8 cellular contexts compared by ENCODE assay signal in genomic region chr20:62156592-62157386, GRCh38. TPM values are rescaled to one million over a fixed set of nuclear protein-coding genes. Genes with fewer than 3 reads are reported as not detected.
DNase-seq lines count a peak whose midpoint lies in the region; ATAC-seq and TF ChIP-seq lines count a peak whose summit lies in the region.

No MANE protein-coding gene starts in this region.

- H3K27me3 Mint-ChIP-seq in activated naive CD4-positive, alpha-beta T cell treated with anti-CD3 and anti-CD28 coated beads, Interleukin-2, amount 10 ng/mL, durations not matched to agents 7 days and 5 days: no peaks in the 10 kb centered on the region

- no peaks in the 10 kb centered on the region for H3K9me3 ChIP-seq in HCT116 (ENCODE audit: control insufficient read depth in 1 of 2, insufficient read depth in 1 of 2, low read depth in 1 of 2, low read length in 2 of 2)
- H3K9me3 ChIP-seq in SJSA1 (replicated peaks): no peaks in the 10 kb centered on the region; the same call in 1 of the 2 replicates
- peaks cover 0 to 8% (median 0%) of the 10 kb centered on the region in 11 donors for H3K9me3 ChIP-seq in heart right ventricle
- no peaks in the 10 kb centered on the region for H3K9me3 ChIP-seq in smooth muscle cell (replicated peaks; ENCODE audit: low read depth)

- H3K27ac ChIP-seq in HCT116 (ENCODE audit: low read depth, low read length) (peak overlapping the region; percentile 63), SJSA1 (no peak overlapping the region), heart right ventricle (no peak overlapping the region), smooth muscle cell (ENCODE audit: low read depth) (no peak overlapping the region)

- RAD21 ChIA-PET in HCT116 (lab: Charles Lee; ENCODE audit: low non-redundant PET in 1 of 2, low total read pairs in 2 of 2, uncharacterized antibody in 2 of 2, unreplicated experiment in 2 of 2): no interaction called here

- no peak for TF ChIP-seq POLR2A in HCT116 (IDR thresholded peaks at IDR 0.05; ENCODE audit: borderline replicate concordance, extremely low read depth, insufficient read depth, insufficient read length)

- no peaks in the 10 kb centered on the region for H3F3A ChIP-seq in smooth muscle cell (ENCODE audit: low read depth)

- H3K27me3 ChIP-seq in HCT116 (ENCODE audit: insufficient read depth, low read length): no peaks in the 10 kb centered on the region
- H3K27me3 ChIP-seq in SJSA1 (replicated peaks): no peaks in the 10 kb centered on the region
- H3K27me3 ChIP-seq in heart right ventricle: no peaks in the 10 kb centered on the region
- H3K27me3 ChIP-seq in smooth muscle cell (ENCODE audit: low read depth): no peaks in the 10 kb centered on the region

- DNase-seq in COR-L47 (lab: John Stamatoyannopoulos, UW) (peak; percentile 42), HCT116 (ENCODE audit: low read depth, low spot score) (peak; percentile 46), SJSA1 (ENCODE audit: low read depth in 1 of 2, low spot score in 2 of 2) (peak; percentile 35 to 76), heart right ventricle (peak; percentile 59 to 71), smooth muscle cell (lab: John Stamatoyannopoulos, UW; ENCODE audit: unreplicated experiment) (peak; percentile 20), DMS114 treated with DMSO at 0.1 percent for 48 hours (lab: John Stamatoyannopoulos, UW; ENCODE audit: unreplicated experiment) (no peak)
- peak; percentile 84 for DNase-seq in activated naive CD4-positive, alpha-beta T cell treated with anti-CD3 and anti-CD28 coated beads, Interleukin-2, amount 10 ng/mL, durations not matched to agents 7 days and 5 days

- H3K4me1 ChIP-seq in HCT116 (ENCODE audit: control insufficient read depth in 1 of 2, insufficient read depth in 2 of 2, low read length in 2 of 2) (peaks cover 46 to 69% of the 10 kb centered on the region in 2 experiments), SJSA1 (replicated peaks) (no peaks in the 10 kb centered on the region), heart right ventricle (peaks cover 5 to 15% (median 10%) of the 10 kb centered on the region in 9 donors), smooth muscle cell (ENCODE audit: low read depth) (no peaks in the 10 kb centered on the region)

- peaks cover 44% of the 10 kb centered on the region for H3K36me3 Mint-ChIP-seq in activated naive CD4-positive, alpha-beta T cell treated with anti-CD3 and anti-CD28 coated beads, Interleukin-2, amount 10 ng/mL, durations not matched to agents 7 days and 5 days

- no TSS peak for BruUV-seq in HCT116 (replicated peaks; lab: Mats Ljungman, UMichigan)

- no peaks in the 10 kb centered on the region for H3K9me2 ChIP-seq in HCT116 (ENCODE audit: insufficient read depth)

- peaks cover 5 to 28% of the 10 kb centered on the region in 2 experiments; a peak in 1 of 4 replicates for H3K36me3 ChIP-seq in HCT116 (ENCODE audit: control insufficient read depth in 1 of 2, insufficient read depth in 2 of 2, low read length in 2 of 2)
- H3K36me3 ChIP-seq in SJSA1: peaks cover 44% of the 10 kb centered on the region
- H3K36me3 ChIP-seq in heart right ventricle: peaks cover 0 to 43% (median 11%) of the 10 kb centered on the region in 9 donors
- no peaks in the 10 kb centered on the region for H3K36me3 ChIP-seq in smooth muscle cell (ENCODE audit: low read depth)

- 50 to 51% methylated on average over 24 of the region's 24 CpGs for WGBS in heart right ventricle, 2 donors
- WGBS in smooth muscle cell (ENCODE audit: low lambda C conversion rate): 65% methylated on average over 20 of the region's 24 CpGs

- peaks cover 15% of the 10 kb centered on the region for H3K9me3 Mint-ChIP-seq in activated naive CD4-positive, alpha-beta T cell treated with anti-CD3 and anti-CD28 coated beads, Interleukin-2, amount 10 ng/mL, durations not matched to agents 7 days and 5 days

- intact Hi-C loops in HCT116 (cut with micrococcal nuclease): loop anchor here (1.0 kb wide), 1 partner anchor 145 kb away; no protein-coding TSS in a partner anchor
- intact Hi-C loops in heart right ventricle (cut with DNase I): loop anchor here in 3 of 10 donors (5.0 kb wide), 1 partner anchor 144 kb away; no protein-coding TSS in a partner anchor

- no peak overlapping the region for H3K27ac Mint-ChIP-seq in activated naive CD4-positive, alpha-beta T cell treated with anti-CD3 and anti-CD28 coated beads, Interleukin-2, amount 10 ng/mL, durations not matched to agents 7 days and 5 days

- POLR2A ChIA-PET in HCT116 (lab: Charles Lee): no interaction called here

- TF ChIP-seq CTCF in HCT116 (IDR thresholded peaks at IDR 0.05 in 2 of 3, conservative IDR thresholded peaks at IDR 0.05 in 1 of 3; ENCODE audit: borderline replicate concordance in 1 of 3, insufficient read depth in 1 of 3, low read depth in 2 of 3, low read length in 2 of 3) (peak in 2 of 3 experiments; percentile 79 to 85; a peak in 5 of 6 replicates), heart right ventricle (IDR thresholded peaks at IDR 0.05) (peak; percentile 51 to 81 (median 75)), smooth muscle cell (IDR thresholded peaks at IDR 0.05; ENCODE audit: borderline replicate concordance, insufficient read depth, poor library complexity, severe bottlenecking) (peak; percentile 60)

- H3K4me3 ChIP-seq in HCT116 (replicated peaks in 1 of 2; ENCODE audit: low read depth in 1 of 2, low read length in 2 of 2) (no peak overlapping the region), SJSA1 (no peak overlapping the region), heart right ventricle (no peak overlapping the region), smooth muscle cell (no peak overlapping the region)

- no peak; the same call in none of the 2 replicates for TF ChIP-seq RAD21 in HCT116 (IDR thresholded peaks at IDR 0.05; ENCODE audit: low read depth)

- H4K20me1 ChIP-seq in HCT116 (ENCODE audit: insufficient read depth) (peaks cover 3% of the 10 kb centered on the region; the same call in 1 of the 2 replicates), smooth muscle cell (ENCODE audit: low read depth) (peaks cover 91% of the 10 kb centered on the region)

- peak; percentile 80 for ATAC-seq in HCT116
- peak; percentile 82 to 90 (median 86) for ATAC-seq in heart right ventricle
- ATAC-seq in HG03378 (IDR thresholded peaks at IDR 0.05; ENCODE audit: unreplicated experiment): no peak

- H3K9ac ChIP-seq in HCT116 (ENCODE audit: low read length) (no peak overlapping the region), smooth muscle cell (ENCODE audit: low read depth) (no peak overlapping the region)

- H3K4me3 Mint-ChIP-seq in activated naive CD4-positive, alpha-beta T cell treated with anti-CD3 and anti-CD28 coated beads, Interleukin-2, amount 10 ng/mL, durations not matched to agents 7 days and 5 days: no peak overlapping the region

- CTCF ChIA-PET in HCT116 (lab: Charles Lee): interaction anchor here (0.7 to 1.4 kb wide), 4 partner anchors 11 to 146 kb away, joined by 3 to 8 read pairs (median 4); partner anchors contain the start of gene LSM14B
- CTCF ChIA-PET in activated naive CD4-positive, alpha-beta T cell treated with anti-CD3 and anti-CD28 coated beads, Interleukin-2, amount 10 ng/mL, durations not matched to agents 7 days and 5 days (lab: Charles Lee): interaction anchor here (0.6 to 1.3 kb wide), 3 partner anchors 10 to 243 kb away, joined by 3 to 4 read pairs (median 4); no protein-coding TSS in a partner anchor

- H3K4me2 ChIP-seq in HCT116 (ENCODE audit: low read length): peak overlapping the region; percentile 47
- no peak overlapping the region for H3K4me2 ChIP-seq in smooth muscle cell

- peaks cover 8% of the 10 kb centered on the region for H3K4me1 Mint-ChIP-seq in activated naive CD4-positive, alpha-beta T cell treated with anti-CD3 and anti-CD28 coated beads, Interleukin-2, amount 10 ng/mL, durations not matched to agents 7 days and 5 days

- H3K79me2 ChIP-seq in HCT116 (ENCODE audit: insufficient read depth, low read length) (peaks cover 92% of the 10 kb centered on the region), smooth muscle cell (ENCODE audit: low read depth) (peaks cover 46% of the 10 kb centered on the region)

- no peak overlapping the region for H2AFZ ChIP-seq in HCT116 (ENCODE audit: low read depth, low read length, poor library complexity, severe bottlenecking)
- H2AFZ ChIP-seq in smooth muscle cell (ENCODE audit: low read depth): no peak overlapping the region

TF ChIP-seq in HCT116, 20 proteins besides CTCF, POLR2A, EP300 and RAD21 (continues in another document):
- TF ChIP-seq EGR1 (IDR thresholded peaks at IDR 0.05; ENCODE audit: low read depth) (no peak), CBX3 (IDR thresholded peaks at IDR 0.05; ENCODE audit: low read depth) (no peak), ATF3 (IDR thresholded peaks at IDR 0.05) (no peak), EZH2 (IDR thresholded peaks at IDR 0.05) (no peak), EZH2phosphoT487 (IDR thresholded peaks at IDR 0.05; ENCODE audit: borderline replicate concordance) (no peak), ZNF274 (IDR thresholded peaks at IDR 0.05; ENCODE audit: low read depth, low read length) (no peak)

RNA-seq across cellular contexts. Expression of gene SS18L1, which starts 13.2 kb away (rescaled TPM):
- total RNA-seq in HCT116 (2021; ENCODE audit: unreplicated experiment): 28.1 TPM
- 16.7 and 20.6 TPM in 2 replicates for polyA plus RNA-seq in HCT116 (2012)
- total RNA-seq in SJSA1 (2014; rRNA removed; shearing (Covaris generic)): 5.2 and 14.2 TPM in 2 replicates
- total RNA-seq in heart right ventricle: 10 to 100 TPM in 2 of 10 donors, 1 to 10 TPM in 8; 6.6 to 11.7 (median 7.4) TPM
- polyA plus RNA-seq in heart right ventricle: 10 to 100 TPM in 1 of 2 donors, 1 to 10 TPM in 1; 5.2 to 22.3 TPM
- 10.1 and 15.1 TPM in 2 replicates for total RNA-seq in smooth muscle cell
- polyA plus RNA-seq in smooth muscle cell: 1.1 and 2.3 TPM in 2 replicates

RNA-seq across cellular contexts. Expression of gene PSMA7, which starts 13.6 kb away (rescaled TPM):
- total RNA-seq in HCT116 (2021; ENCODE audit: unreplicated experiment) (364 TPM), heart right ventricle (100 to 1,000 TPM; 172 to 296 (median 200) TPM), smooth muscle cell (297 and 376 TPM in 2 replicates)
- 399 and 428 TPM in 2 replicates for polyA plus RNA-seq in HCT116 (2012)
- 782 and 1,103 TPM in 2 replicates for total RNA-seq in SJSA1 (2014; rRNA removed; shearing (Covaris generic))
- polyA plus RNA-seq in heart right ventricle (100 to 1,000 TPM; 143 to 567 TPM), smooth muscle cell (461 and 473 TPM in 2 replicates)

RNA-seq across cellular contexts. Expression of gene MTG2, which starts 26.0 kb away (rescaled TPM):
- total RNA-seq in HCT116 (2021; ENCODE audit: unreplicated experiment) (43.3 TPM), heart right ventricle (10 to 100 TPM; 21.5 to 30.4 (median 28.2) TPM), smooth muscle cell (19.9 and 21.9 TPM in 2 replicates)
- 24.6 and 28.4 TPM in 2 replicates for polyA plus RNA-seq in HCT116 (2012)
- total RNA-seq in SJSA1 (2014; rRNA removed; shearing (Covaris generic)): 23.9 and 31.4 TPM in 2 replicates
- polyA plus RNA-seq in heart right ventricle (10 to 100 TPM; 25.4 to 55.5 TPM), smooth muscle cell (13.4 and 17.9 TPM in 2 replicates)

RNA-seq across cellular contexts. Expression of gene LSM14B, which starts 34.5 kb away (rescaled TPM):
- total RNA-seq in HCT116 (2021; ENCODE audit: unreplicated experiment) (51.3 TPM), heart right ventricle (10 to 100 TPM; 50.8 to 63.7 (median 60.5) TPM), smooth muscle cell (21.5 and 22.7 TPM in 2 replicates)
- polyA plus RNA-seq in HCT116 (2012): 37.7 and 38.4 TPM in 2 replicates
- 21.1 and 33.2 TPM in 2 replicates for total RNA-seq in SJSA1 (2014; rRNA removed; shearing (Covaris generic))
- polyA plus RNA-seq in heart right ventricle (10 to 100 TPM; 15.7 to 41.7 TPM), smooth muscle cell (4.9 and 5.6 TPM in 2 replicates)
